Comparison of ENCODE assay signal across 6 cellular contexts in genomic region chr9:34611251-34611810, GRCh38. TPM values are rescaled to one million over a fixed set of nuclear protein-coding genes. Genes with fewer than 3 reads are reported as not detected.
DNase-seq lines count a peak whose midpoint lies in the region; ATAC-seq and TF ChIP-seq lines count a peak whose summit lies in the region.

No MANE protein-coding gene starts in this region.

- H3K27me3 ChIP-seq in DOHH2 (ENCODE audit: control insufficient read depth, low read length), result no peaks in the 10 kb centered on the region
- no peaks in the 10 kb centered on the region for H3K27me3 ChIP-seq in NT2/D1 (ENCODE audit: insufficient read depth, insufficient read length)
- no peaks in the 10 kb centered on the region for H3K27me3 ChIP-seq in thymus (ENCODE audit: control insufficient read depth, insufficient read depth)

- peaks cover 18% of the 10 kb centered on the region for H3K36me3 ChIP-seq in DOHH2 (ENCODE audit: control insufficient read depth, low read length)
- H3K36me3 ChIP-seq in NT2/D1 (ENCODE audit: insufficient read depth, insufficient read length, low read length), result peaks cover 38% of the 10 kb centered on the region
- H3K36me3 ChIP-seq in thymus (ENCODE audit: control insufficient read depth, insufficient read depth), result peaks cover 13% of the 10 kb centered on the region

- H3K9ac ChIP-seq in NT2/D1 (ENCODE audit: insufficient read length, low read depth), result peak overlapping the region; percentile 94

- no peaks in the 10 kb centered on the region for H3K9me3 ChIP-seq in DOHH2 (ENCODE audit: control insufficient read depth, insufficient read depth, low read length)
- no peaks in the 10 kb centered on the region for H3K9me3 ChIP-seq in NT2/D1 (ENCODE audit: insufficient read depth, low read length)
- H3K9me3 ChIP-seq in thymus (ENCODE audit: control insufficient read depth), result no peaks in the 10 kb centered on the region

- H3K27ac ChIP-seq in DOHH2 (ENCODE audit: low read depth, low read length) (peak overlapping the region; percentile 30), thymus (ENCODE audit: low read depth) (peak overlapping the region; percentile 85)

- 80% methylated on average over 10 of the region's 10 CpGs for WGBS in thymus

- peaks cover 18% of the 10 kb centered on the region for H3K79me2 ChIP-seq in DOHH2 (ENCODE audit: control insufficient read depth, low read length)

- no peaks in the 10 kb centered on the region for H3K9me2 ChIP-seq in DOHH2 (replicated peaks; ENCODE audit: control insufficient read depth, low read length)

- H3K4me3 ChIP-seq in DOHH2 (ENCODE audit: low read length) (peak overlapping the region; percentile 91), NT2/D1 (ENCODE audit: insufficient read length, low read depth) (peak overlapping the region; percentile 90), thymus (ENCODE audit: low read length) (peak overlapping the region; percentile 77)

- ATAC-seq in Right ventricle myocardium superior (ENCODE audit: poor library complexity), result peak; percentile 11

- H3K4me1 ChIP-seq in DOHH2 (ENCODE audit: control insufficient read depth, low read length) (peaks cover 21% of the 10 kb centered on the region), NT2/D1 (ENCODE audit: insufficient read depth, insufficient read length) (peaks cover 15% of the 10 kb centered on the region), thymus (ENCODE audit: control insufficient read depth, insufficient read depth, low read length) (peaks cover 5% of the 10 kb centered on the region)

- no peak for TF ChIP-seq CTCF in DOHH2 (IDR thresholded peaks at IDR 0.05; ENCODE audit: low read depth, low read length, poor library complexity, severe bottlenecking)

- intact Hi-C loops in Right ventricle myocardium superior (cut with DNase I), result loop anchor here (10.0 kb wide), 1 partner anchor 93 kb away; no protein-coding TSS in a partner anchor

- no peaks in the 10 kb centered on the region for H4K20me1 ChIP-seq in DOHH2 (ENCODE audit: control insufficient read depth, insufficient read depth, low read depth, low read length)

- peak overlapping the region; percentile 98 for H3K4me2 ChIP-seq in DOHH2 (ENCODE audit: low read length)

- H3F3A ChIP-seq in DOHH2 (ENCODE audit: control insufficient read depth, insufficient read depth), result no peaks in the 10 kb centered on the region

- no peak for DNase-seq in NT2/D1 (ENCODE audit: low read depth, low spot score)
- no peak for DNase-seq in Right ventricle myocardium superior
- DNase-seq in putamen (ENCODE audit: low spot score), result no peak
- DNase-seq in inferior parietal cortex (ENCODE audit: extremely low spot score), result no peak

RNA-seq across cellular contexts. Expression of gene RPP25L, which starts 0.6 kb away (rescaled TPM):
- 43.4 TPM for total RNA-seq in Right ventricle myocardium superior
- 40.8 TPM for polyA plus RNA-seq in thymus

RNA-seq across cellular contexts. Expression of gene DCTN3, which starts 9.0 kb away (rescaled TPM):
- total RNA-seq in Right ventricle myocardium superior, result 129 TPM
- 97.1 TPM for polyA plus RNA-seq in thymus

RNA-seq across cellular contexts. Expression of gene ARID3C, which starts 17.5 kb away (rescaled TPM):
- not detected for total RNA-seq in Right ventricle myocardium superior
- 0.07 TPM for polyA plus RNA-seq in thymus

RNA-seq across cellular contexts. Expression of gene CNTFR, which starts 21.8 kb away (rescaled TPM):
- total RNA-seq in Right ventricle myocardium superior, result 7.8 TPM
- 2.2 TPM for polyA plus RNA-seq in thymus

RNA-seq across cellular contexts. Expression of gene SIGMAR1, which starts 26.3 kb away (rescaled TPM):
- 22.2 TPM for total RNA-seq in Right ventricle myocardium superior
- 24.6 TPM for polyA plus RNA-seq in thymus
